ENCODE assay signal across 8 cellular contexts in the genomic region with DNA sequence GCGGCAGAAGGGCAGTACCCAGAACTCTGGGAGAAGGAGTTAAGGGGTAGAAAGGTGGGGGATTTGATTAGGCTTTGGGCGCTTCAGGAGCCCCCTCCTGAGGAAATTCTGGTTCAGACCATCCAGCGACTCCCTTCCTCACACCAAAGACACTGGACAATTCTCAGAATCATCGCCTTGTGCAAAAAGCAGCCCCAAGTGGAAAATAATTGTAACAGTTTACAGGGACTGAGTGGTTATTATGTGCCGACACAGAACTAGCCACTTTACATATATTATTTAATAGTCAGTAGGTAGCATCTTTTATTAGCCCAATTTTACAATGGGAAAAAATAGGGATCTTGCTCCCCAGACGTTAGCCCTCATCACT. TPM values are rescaled to one million over a fixed set of nuclear protein-coding genes. Genes with fewer than 3 reads are reported as not detected.
DNase-seq lines count a peak whose midpoint lies in the region; ATAC-seq and TF ChIP-seq lines count a peak whose summit lies in the region.

No MANE protein-coding gene starts in this region.

- H3K4me3 ChIP-seq in A673 (ENCODE audit: low read depth, low read length, poor library complexity, severe bottlenecking) (peak overlapping the region; percentile 82), IMR-90 (ENCODE audit: insufficient read depth, low read depth, low read length) (peak overlapping the region; percentile 66), muscle layer of duodenum (ENCODE audit: low read depth in 1 of 2, low read length in 2 of 2) (peak overlapping the region; percentile 58 to 68)

- H2BK20ac ChIP-seq in IMR-90 (ENCODE audit: low read depth, low read length): no peak overlapping the region

- peak overlapping the region; percentile 77 for H3K27ac Mint-ChIP-seq in central memory CD8-positive, alpha-beta T cell (ENCODE audit: low read depth)

- peak overlapping the region; percentile 82 for H4K5ac ChIP-seq in IMR-90 (ENCODE audit: low read depth, low read length)

- peak overlapping the region; percentile 88 for H2AFZ ChIP-seq in IMR-90 (replicated peaks; ENCODE audit: low read length, poor library complexity)

- H4K91ac ChIP-seq in IMR-90 (ENCODE audit: insufficient read depth, low read depth, low read length): peak overlapping the region; percentile 57; the same call in 1 of the 2 replicates

- ATAC-seq in IMR-90 (ENCODE audit: low read depth) (peak; percentile 3; the same call in 1 of the 2 replicates), GM19455 (IDR thresholded peaks at IDR 0.05; ENCODE audit: unreplicated experiment) (no peak)
- no peak for ATAC-seq in central memory CD8-positive, alpha-beta T cell (replicated peaks; ENCODE audit: extremely low read depth, poor library complexity, severe bottlenecking)

- H3K9me3 Mint-ChIP-seq in central memory CD8-positive, alpha-beta T cell: no peaks in the 10 kb centered on the region

- H2AK5ac ChIP-seq in IMR-90 (ENCODE audit: low read depth, low read length): peak overlapping the region; percentile 43; the same call in 1 of the 2 replicates

- H3K27me3 ChIP-seq in A673 (replicated peaks; ENCODE audit: insufficient read depth, low read depth, low read length, poor library complexity) (no peaks in the 10 kb centered on the region), IMR-90 (ENCODE audit: control insufficient read depth, insufficient read depth, low read length) (no peaks in the 10 kb centered on the region), muscle layer of duodenum (ENCODE audit: low read depth, low read length) (no peaks in the 10 kb centered on the region)

- POLR2A ChIA-PET in A673 (lab: Charles Lee; ENCODE audit: low non-redundant PET) (interaction anchor here (1.2 kb wide), 1 partner anchor 84 kb away, joined by 12 read pairs; a partner anchor contains a TSS), IMR-90 (lab: Charles Lee; ENCODE audit: unreplicated experiment) (no interaction called here)

- dilution Hi-C loops in IMR-90 (cut with HindIII; ENCODE audit: low sequenced_read_pairs, unreplicated experiment): no loop called here

- H4K20me1 ChIP-seq in IMR-90 (ENCODE audit: insufficient read depth, low read length): no peaks in the 10 kb centered on the region

- peak overlapping the region; percentile 54 for H3K14ac ChIP-seq in IMR-90 (replicated peaks; ENCODE audit: low read depth, low read length)

- peak overlapping the region; percentile 68 for H3K4ac ChIP-seq in IMR-90 (ENCODE audit: low read depth, low read length)

- peak overlapping the region; percentile 63; the same call in 1 of the 2 replicates for H3K56ac ChIP-seq in IMR-90 (ENCODE audit: extremely low read depth, insufficient read depth, low read length)

- H3K4me2 ChIP-seq in IMR-90 (ENCODE audit: low read depth, low read length): peak overlapping the region; percentile 92

- H3K27ac ChIP-seq in A673 (ENCODE audit: low read depth, low read length, poor library complexity, severe bottlenecking) (peak overlapping the region; percentile 86), IMR-90 (ENCODE audit: insufficient read depth, low read length) (peak overlapping the region; percentile 87), muscle layer of duodenum (ENCODE audit: low read length) (peak overlapping the region; percentile 97)

- H3K36me3 Mint-ChIP-seq in central memory CD8-positive, alpha-beta T cell (ENCODE audit: insufficient read depth): peaks cover 23% of the 10 kb centered on the region

- H3K27me3 Mint-ChIP-seq in central memory CD8-positive, alpha-beta T cell: no peaks in the 10 kb centered on the region

- H3K79me1 ChIP-seq in IMR-90 (ENCODE audit: low read depth in 1 of 2, low read length in 2 of 2): peaks cover 24 to 69% of the 10 kb centered on the region in 2 experiments; a peak in 3 of 4 replicates

- H3K9me1 ChIP-seq in IMR-90 (ENCODE audit: insufficient read depth, low read length): peaks cover 15% of the 10 kb centered on the region

- peak overlapping the region; percentile 83 for H2AK9ac ChIP-seq in IMR-90 (replicated peaks; ENCODE audit: low read depth, low read length, poor library complexity)

- BruUV-seq in A673 (replicated peaks; lab: Mats Ljungman, UMichigan): no TSS peak
- BruUV-seq in IMR-90 (replicated peaks; lab: Mats Ljungman, UMichigan): no TSS peak

- peak overlapping the region; percentile 66 for H2BK5ac ChIP-seq in IMR-90 (ENCODE audit: low read depth, low read length, poor library complexity, severe bottlenecking)

- in situ Hi-C loops in IMR-90 (cut with MboI; ENCODE audit: low sequenced_read_pairs): no loop called here

- H2BK120ac ChIP-seq in IMR-90 (ENCODE audit: low read depth, low read length): 0 out of 2 replicates have a peak overlapping the region, but pooled peaks have one; percentile 23

- H3K36me3 ChIP-seq in A673 (ENCODE audit: insufficient read depth, low read length, poor library complexity, severe bottlenecking) (peaks cover 24% of the 10 kb centered on the region), IMR-90 (ENCODE audit: control insufficient read depth, insufficient read depth, low read length) (peaks cover 29% of the 10 kb centered on the region), muscle layer of duodenum (ENCODE audit: control insufficient read depth in 1 of 2, insufficient read depth in 2 of 2, low read length in 2 of 2) (peaks cover 24 to 27% of the 10 kb centered on the region in 2 donors)

- H3K4me1 Mint-ChIP-seq in central memory CD8-positive, alpha-beta T cell: peaks cover 25% of the 10 kb centered on the region

- DNase-seq in A673 (ENCODE audit: low spot score): no peak
- no peak for DNase-seq in IMR-90
- no peak for DNase-seq in central memory CD8-positive, alpha-beta T cell (ENCODE audit: low spot score in 2 of 2)
- DNase-seq in mucosa of gallbladder (ENCODE audit: low spot score): no peak
- DNase-seq in COLO668 (lab: John Stamatoyannopoulos, UW; ENCODE audit: unreplicated experiment): no peak
- no peak for DNase-seq in dedifferentiated amniotic fluid mesenchymal stem cell (ENCODE audit: extremely low spot score)

- H3K4me3 Mint-ChIP-seq in central memory CD8-positive, alpha-beta T cell: peak overlapping the region; percentile 85

- TF ChIP-seq CTCF in A673 (conservative IDR thresholded peaks at IDR 0.05; ENCODE audit: low read depth, low read length) (no peak), IMR-90 (conservative IDR thresholded peaks at IDR 0.05; ENCODE audit: low read depth, low read length) (no peak)

- H3K23ac ChIP-seq in IMR-90 (ENCODE audit: low read depth, low read length): peak overlapping the region; percentile 25

- H3K9me3 ChIP-seq in A673 (ENCODE audit: low read depth, low read length, poor library complexity, severe bottlenecking) (no peaks in the 10 kb centered on the region), IMR-90 (ENCODE audit: control insufficient read depth, insufficient read depth, low read length) (no peaks in the 10 kb centered on the region), muscle layer of duodenum (ENCODE audit: control insufficient read depth in 1 of 2, low read length in 2 of 2) (no peaks in the 10 kb centered on the region)

- peak overlapping the region; percentile 55 to 87 for H4K8ac ChIP-seq in IMR-90 (ENCODE audit: low read depth in 2 of 2, low read length in 2 of 2)

- H3K9ac ChIP-seq in IMR-90 (ENCODE audit: low read depth, low read length): peak overlapping the region; percentile 82

- no peak overlapping the region for H2BK15ac ChIP-seq in IMR-90 (ENCODE audit: low read depth, low read length)

- H3K18ac ChIP-seq in IMR-90 (ENCODE audit: low read depth, low read length): peak overlapping the region; percentile 53; the same call in 1 of the 2 replicates

- H3K4me1 ChIP-seq in A673 (ENCODE audit: insufficient read depth, low read length, poor library complexity, severe bottlenecking) (peaks cover 19% of the 10 kb centered on the region), IMR-90 (ENCODE audit: control insufficient read depth, insufficient read depth, low read length) (peaks cover 6% of the 10 kb centered on the region), muscle layer of duodenum (ENCODE audit: control insufficient read depth in 1 of 2, insufficient read depth in 2 of 2, low read length in 2 of 2) (peaks cover 14 to 18% of the 10 kb centered on the region in 2 donors)

- TF ChIP-seq POLR2A in IMR-90 (IDR thresholded peaks at IDR 0.05; ENCODE audit: low read depth, low read length): no peak

- intact Hi-C loops in A673 (cut with micrococcal nuclease; ENCODE audit: unreplicated experiment): no loop called here
- intact Hi-C loops in IMR-90 (cut with micrococcal nuclease): loop anchor here (1.0 kb wide), 1 partner anchor 138 kb away; a partner anchor contains a TSS

- TF ChIP-seq RAD21 in IMR-90 (IDR thresholded peaks at IDR 0.05; ENCODE audit: low read length): no peak

- CTCF ChIA-PET in A673 (lab: Charles Lee) (interaction anchor here (0.7 to 2.4 kb wide), 2 partner anchors 95 to 771 kb away, joined by 3 to 5 read pairs; no protein-coding TSS in a partner anchor), IMR-90 (lab: Yijun Ruan, JAX) (interaction anchor here (0.8 kb wide), 1 partner anchor 95 kb away, joined by 4 read pairs; no protein-coding TSS in a partner anchor)

- WGBS in IMR-90 (ENCODE audit: extremely low coverage in 2 of 2, insufficient read length in 1 of 2), 2 experiments: 83% methylated on average over 1 of the region's 6 CpGs; no CpG with 5 or more reads in 1 of the 2 experiments

RNA-seq across cellular contexts. Expression of a gene that starts 0.7 kb away (rescaled TPM):
- total RNA-seq in A673 (2021) (34.2 and 37.1 TPM in 2 replicates), IMR-90 (2012; rRNA removed) (13.8 and 14.2 TPM in 2 replicates), mucosa of gallbladder (43.0 TPM)
- polyA plus RNA-seq in IMR-90 (2012; rRNA removed): 22.3 and 23.7 TPM in 2 replicates
- polyA plus RNA-seq in IMR-90 (2012; cell fraction: cytosol; rRNA removed): 12.9 and 15.6 TPM in 2 replicates
- polyA plus RNA-seq in IMR-90 (2012; cell fraction: nucleus; rRNA removed; ENCODE audit: low replicate concordance): 112 and 171 TPM in 2 replicates

RNA-seq across cellular contexts. Expression of a gene that starts 6.7 kb away (rescaled TPM):
- 57.7 and 65.0 TPM in 2 replicates for total RNA-seq in A673 (2021)
- total RNA-seq in IMR-90 (2012; rRNA removed): 76.7 and 84.4 TPM in 2 replicates
- polyA plus RNA-seq in IMR-90 (2012; rRNA removed): 91.9 and 93.9 TPM in 2 replicates
- polyA plus RNA-seq in IMR-90 (2012; cell fraction: cytosol; rRNA removed): 77.7 and 88.8 TPM in 2 replicates
- 232 and 369 TPM in 2 replicates for polyA plus RNA-seq in IMR-90 (2012; cell fraction: nucleus; rRNA removed; ENCODE audit: low replicate concordance)
- total RNA-seq in mucosa of gallbladder: 52.5 TPM

RNA-seq across cellular contexts. Expression of a gene that starts 6.9 kb away (rescaled TPM):
- total RNA-seq in A673 (2021) (30.7 and 40.3 TPM in 2 replicates), IMR-90 (2012; rRNA removed) (24.7 and 27.5 TPM in 2 replicates), mucosa of gallbladder (53.9 TPM)
- polyA plus RNA-seq in IMR-90 (2012; rRNA removed): 22.8 and 27.1 TPM in 2 replicates
- 19.9 and 21.4 TPM in 2 replicates for polyA plus RNA-seq in IMR-90 (2012; cell fraction: cytosol; rRNA removed)
- 20.0 and 35.9 TPM in 2 replicates for polyA plus RNA-seq in IMR-90 (2012; cell fraction: nucleus; rRNA removed; ENCODE audit: low replicate concordance)

RNA-seq across cellular contexts. Expression of a gene that starts 22.7 kb away (rescaled TPM):
- total RNA-seq in A673 (2021): 20.1 and 20.6 TPM in 2 replicates
- total RNA-seq in IMR-90 (2012; rRNA removed): 1.4 and 1.8 TPM in 2 replicates
- 3.0 and 3.6 TPM in 2 replicates for polyA plus RNA-seq in IMR-90 (2012; rRNA removed)
- 1.1 and 1.2 TPM in 2 replicates for polyA plus RNA-seq in IMR-90 (2012; cell fraction: cytosol; rRNA removed)
- polyA plus RNA-seq in IMR-90 (2012; cell fraction: nucleus; rRNA removed; ENCODE audit: low replicate concordance): 24.1 and 31.5 TPM in 2 replicates
- total RNA-seq in mucosa of gallbladder: 8.8 TPM

RNA-seq across cellular contexts. Expression of a gene that starts 33.6 kb away (rescaled TPM):
- total RNA-seq in A673 (2021): 4.4 and 4.5 TPM in 2 replicates
- 0.36 and 0.56 TPM in 2 replicates for total RNA-seq in IMR-90 (2012; rRNA removed)
- polyA plus RNA-seq in IMR-90 (2012; rRNA removed): 1.4 and 1.5 TPM in 2 replicates
- polyA plus RNA-seq in IMR-90 (2012; cell fraction: cytosol; rRNA removed): 0.03 and 0.24 TPM in 2 replicates
- polyA plus RNA-seq in IMR-90 (2012; cell fraction: nucleus; rRNA removed; ENCODE audit: low replicate concordance): 22.7 and 24.0 TPM in 2 replicates
- 5.2 TPM for total RNA-seq in mucosa of gallbladder
